ENCODE assay signal across 22 cellular contexts in genomic region chr6:53240139-53240538, GRCh38.
DNase-seq lines count a peak whose midpoint lies in the region; ATAC-seq lines count a peak whose summit lies in the region.
"Had no signal": no experiment of that assay in that cellular context is flagged by ENCODE, and none has a peak within 500 bp of the region (broad histone marks: within the 10 kb centered on the region; RNA-seq: fewer than 3 reads in every experiment).

No MANE protein-coding gene starts in this region.

- DNase-seq in activated CD8-positive, alpha-beta memory T cell treated with anti-CD3 and anti-CD28 coated beads, Interleukin-2, amount 50 U/mL, for 48 hours = peak; percentile 10
- DNase-seq in activated CD8-positive, alpha-beta memory T cell treated with anti-CD3 and anti-CD28 coated beads for 24 hours = no peak
- DNase-seq in stimulated activated effector memory CD8-positive, alpha-beta T cell treated with anti-CD3 and anti-CD28 coated beads, Interleukin-12 subunit alpha, Interleukin-12 subunit beta, amount 100 ng/mL, for 72 hours (ENCODE audit: low spot score in 2 of 2) = no peak
- DNase-seq in right cardiac atrium = no peak
- no peak for DNase-seq in superior temporal gyrus (ENCODE audit: extremely low spot score)
- DNase-seq in NCI-H187 treated with DMSO at 0.1 percent for 48 hours (lab: John Stamatoyannopoulos, UW) = no peak
- DNase-seq: COR-L47, GOT3, NCI-H1092, NCI-H1417 treated with DMSO at 0.1 percent for 48 hours, NCI-H1930, NCI-H2107, NCI-H446, NCI-H524 treated with DMSO at 0.1 percent for 48 hours, SJCRH30 had no signal

- ATAC-seq in stimulated activated effector memory CD8-positive, alpha-beta T cell treated with anti-CD3 and anti-CD28 coated beads, Interleukin-12 subunit alpha, Interleukin-12 subunit beta, amount 100 ng/mL, for 72 hours = peak; percentile 69
- no peak for ATAC-seq in right cardiac atrium
- ATAC-seq: PC-3, SK-N-SH treated with all-trans-retinoic acid at 6 μM for 48 hours had no signal

- H3K36me3 Mint-ChIP-seq in IgD-negative memory B cell = peaks cover 2% of the 10 kb centered on the region
- H3K36me3 Mint-ChIP-seq in dendritic cell treated with granulocyte-macrophage colony-stimulating factor and Interleukin-4, amounts not matched to agents 40 ng/mL and 50 ng/mL, for 4 days (ENCODE audit: low read depth) = no peaks in the 10 kb centered on the region
- no peaks in the 10 kb centered on the region for H3K36me3 Mint-ChIP-seq in stimulated activated effector memory CD8-positive, alpha-beta T cell treated with anti-CD3 and anti-CD28 coated beads, Interleukin-12 subunit alpha, Interleukin-12 subunit beta, amount 100 ng/mL, for 72 hours

- H3K27ac ChIP-seq in right cardiac atrium (ENCODE audit: low read length) = no peak overlapping the region
- H3K27ac ChIP-seq: BLaER1, SJCRH30 had no signal

- H3K4me3 Mint-ChIP-seq in IgD-negative memory B cell = peak overlapping the region in 2 of 4 donors; percentile 83 to 94
- H3K4me3 Mint-ChIP-seq in dendritic cell treated with granulocyte-macrophage colony-stimulating factor and Interleukin-4, amounts not matched to agents 40 ng/mL and 50 ng/mL, for 4 days = no peak overlapping the region
- no peak overlapping the region for H3K4me3 Mint-ChIP-seq in stimulated activated effector memory CD8-positive, alpha-beta T cell treated with anti-CD3 and anti-CD28 coated beads, Interleukin-12 subunit alpha, Interleukin-12 subunit beta, amount 100 ng/mL, for 72 hours

- intact Hi-C loops in dendritic cell treated with granulocyte-macrophage colony-stimulating factor and Interleukin-4, amounts not matched to agents 40 ng/mL and 50 ng/mL, for 4 days (cut with micrococcal nuclease) = loop anchor here (5.0 kb wide), 1 partner anchor 43 kb away; no protein-coding TSS in a partner anchor
- intact Hi-C loops in right cardiac atrium (cut with DNase I) = no loop called here

- H3K27me3 Mint-ChIP-seq in IgD-negative memory B cell = peaks cover 2% of the 10 kb centered on the region
- no peaks in the 10 kb centered on the region for H3K27me3 Mint-ChIP-seq in dendritic cell treated with granulocyte-macrophage colony-stimulating factor and Interleukin-4, amounts not matched to agents 40 ng/mL and 50 ng/mL, for 4 days
- H3K27me3 Mint-ChIP-seq: CD4-positive, alpha-beta memory T cell had no signal

- H3K4me1 Mint-ChIP-seq in IgD-negative memory B cell = peaks cover 63 to 79% (median 73%) of the 10 kb centered on the region in 3 donors
- H3K4me1 Mint-ChIP-seq in dendritic cell treated with granulocyte-macrophage colony-stimulating factor and Interleukin-4, amounts not matched to agents 40 ng/mL and 50 ng/mL, for 4 days (ENCODE audit: low read depth) = peaks cover 55% of the 10 kb centered on the region
- H3K4me1 Mint-ChIP-seq in stimulated activated effector memory CD8-positive, alpha-beta T cell treated with anti-CD3 and anti-CD28 coated beads, Interleukin-12 subunit alpha, Interleukin-12 subunit beta, amount 100 ng/mL, for 72 hours = peaks cover 43% of the 10 kb centered on the region

- 97% methylated on average over 3 of the region's 3 CpGs for WGBS in right cardiac atrium

- no peak overlapping the region for H3K4me3 ChIP-seq in right cardiac atrium (ENCODE audit: low read length)
- H3K4me3 ChIP-seq: BLaER1, HAP-1, SJCRH30 had no signal

- H3K9me3 Mint-ChIP-seq in IgD-negative memory B cell = peaks cover 0 to 6% (median 0%) of the 10 kb centered on the region in 3 donors
- peaks cover 6% of the 10 kb centered on the region for H3K9me3 Mint-ChIP-seq in dendritic cell treated with granulocyte-macrophage colony-stimulating factor and Interleukin-4, amounts not matched to agents 40 ng/mL and 50 ng/mL, for 4 days
- no peaks in the 10 kb centered on the region for H3K9me3 Mint-ChIP-seq in stimulated activated effector memory CD8-positive, alpha-beta T cell treated with anti-CD3 and anti-CD28 coated beads, Interleukin-12 subunit alpha, Interleukin-12 subunit beta, amount 100 ng/mL, for 72 hours

- no peaks in the 10 kb centered on the region for H3K4me1 ChIP-seq in right cardiac atrium (ENCODE audit: control insufficient read depth, insufficient read depth, low read length)
- H3K4me1 ChIP-seq: HAP-1, SJCRH30 had no signal

- H3K27me3 ChIP-seq in right cardiac atrium (ENCODE audit: control insufficient read depth, insufficient read depth) = no peaks in the 10 kb centered on the region
- H3K27me3 ChIP-seq: BLaER1, SJCRH30 had no signal

- H3K27ac Mint-ChIP-seq in IgD-negative memory B cell = peak overlapping the region; percentile 64 to 90 (median 75)
- H3K27ac Mint-ChIP-seq in dendritic cell treated with granulocyte-macrophage colony-stimulating factor and Interleukin-4, amounts not matched to agents 40 ng/mL and 50 ng/mL, for 4 days = peak overlapping the region; percentile 66
- H3K27ac Mint-ChIP-seq in stimulated activated effector memory CD8-positive, alpha-beta T cell treated with anti-CD3 and anti-CD28 coated beads, Interleukin-12 subunit alpha, Interleukin-12 subunit beta, amount 100 ng/mL, for 72 hours = peak overlapping the region; percentile 44

- H3K9me3 ChIP-seq in right cardiac atrium (ENCODE audit: control insufficient read depth, low read length) = no peaks in the 10 kb centered on the region
- H3K9me3 ChIP-seq: HAP-1, SJCRH30 had no signal
